ENCODE assay signal across 8 cellular contexts in genomic region chr2:235390108-235390815, GRCh38.
DNase-seq lines count a peak whose midpoint lies in the region; ATAC-seq, FAIRE-seq and TF ChIP-seq lines count a peak whose summit lies in the region.

No MANE protein-coding gene starts in this region.

- DNase-seq in UCSD-AML1 (lab: John Stamatoyannopoulos, UW; ENCODE audit: unreplicated experiment): peak; percentile 55
- DNase-seq in fibroblast of villous mesenchyme (ENCODE audit: low read depth): peak; percentile 45
- peak; percentile 55 for DNase-seq in stromal cell of bone marrow (ENCODE audit: low read depth)
- no peak for DNase-seq in mesendoderm
- DNase-seq in HTR-8/SVneo (ENCODE audit: insufficient read length, low spot score): no peak

- no peak overlapping the region for H3K18ac ChIP-seq in mesendoderm (ENCODE audit: low read length)

- TF ChIP-seq CTCF in fibroblast of villous mesenchyme (IDR thresholded peaks at IDR 0.05; ENCODE audit: insufficient read depth, low read depth, low read length): no peak

- H3K4me2 ChIP-seq in mesendoderm (ENCODE audit: low read length): no peak overlapping the region

- H4K5ac ChIP-seq in mesendoderm (ENCODE audit: low read length): no peak overlapping the region

- no peak overlapping the region for H3K27ac ChIP-seq in mesendoderm (ENCODE audit: low read depth, low read length)

- H3K4ac ChIP-seq in mesendoderm (ENCODE audit: low read depth, low read length): no peak overlapping the region

- H3K9ac ChIP-seq in mesendoderm (ENCODE audit: low read length): no peak overlapping the region

- H2BK5ac ChIP-seq in mesendoderm (ENCODE audit: low read length): no peak overlapping the region

- no peak overlapping the region for H2AK5ac ChIP-seq in mesendoderm (ENCODE audit: low read length)

- no peak overlapping the region for H2BK15ac ChIP-seq in mesendoderm (replicated peaks; ENCODE audit: low read depth)

- H3K23ac ChIP-seq in mesendoderm (ENCODE audit: low read length): no peak overlapping the region

- ATAC-seq in GM18498 (IDR thresholded peaks at IDR 0.05; ENCODE audit: unreplicated experiment) (peak; percentile 54), HG03354 (IDR thresholded peaks at IDR 0.05; ENCODE audit: poor library complexity, severe bottlenecking, unreplicated experiment) (peak; percentile 93), HG03280 (IDR thresholded peaks at IDR 0.05; ENCODE audit: unreplicated experiment) (no peak)

- WGBS in mesendoderm (ENCODE audit: extremely low coverage, insufficient coverage, low lambda C conversion rate): no CpG with 5 or more reads among the region's 13 CpGs

- no peak for FAIRE-seq in HTR-8/SVneo (lab: Jason Lieb, UNC)

- no peak overlapping the region for H3K4me3 ChIP-seq in fibroblast of villous mesenchyme (ENCODE audit: low read depth, low read length)
- H3K4me3 ChIP-seq in mesendoderm (ENCODE audit: low read length): no peak overlapping the region

- H3K79me1 ChIP-seq in mesendoderm (ENCODE audit: low read length): no peaks in the 10 kb centered on the region

- no peak overlapping the region for H4K8ac ChIP-seq in mesendoderm (ENCODE audit: low read depth, low read length)

- H3K56ac ChIP-seq in mesendoderm (ENCODE audit: low read length): no peak overlapping the region

- H2BK120ac ChIP-seq in mesendoderm (ENCODE audit: low read depth, low read length): no peak overlapping the region

- no peaks in the 10 kb centered on the region for H3K36me3 ChIP-seq in mesendoderm (ENCODE audit: control insufficient read depth, insufficient read depth, low read length)

- no peaks in the 10 kb centered on the region for H3K4me1 ChIP-seq in mesendoderm (ENCODE audit: control insufficient read depth, low read depth, low read length)

- no peaks in the 10 kb centered on the region for H3K79me2 ChIP-seq in mesendoderm (ENCODE audit: control insufficient read depth, insufficient read depth, low read length)

- H3K27me3 ChIP-seq in mesendoderm (ENCODE audit: insufficient read depth, low read length, poor library complexity): no peaks in the 10 kb centered on the region

Comparison
In these comparisons a context has a peak if more than half of its experiments do, and no peak if none do; other contexts are left out.
1. DNase-seq: peak in UCSD-AML1 (single experiment), fibroblast of villous mesenchyme (single experiment) and stromal cell of bone marrow (single experiment); none in mesendoderm (single experiment) and HTR-8/SVneo (single experiment).